1 cellular context compared by ENCODE assay signal in genomic region chr10:30420266-30420665, GRCh38.
TF ChIP-seq lines count a peak whose summit lies in the region.

No MANE protein-coding gene starts in this region.

TF ChIP-seq in WTC11, 78 proteins besides CTCF, POLR2A, EP300 and RAD21 (continued from another document):
- TF ChIP-seq KAT7 (CRISPR knock-in tag; IDR thresholded peaks at IDR 0.05; ENCODE audit: borderline replicate concordance): no peak
- TF ChIP-seq ZNF138 (CRISPR knock-in tag; conservative IDR thresholded peaks at IDR 0.05): no peak
- no peak for TF ChIP-seq FOXJ3 (CRISPR knock-in tag; IDR thresholded peaks at IDR 0.05; ENCODE audit: borderline replicate concordance)
- TF ChIP-seq RELA (CRISPR knock-in tag; IDR thresholded peaks at IDR 0.05; ENCODE audit: borderline replicate concordance): no peak
- no peak for TF ChIP-seq USF1 (CRISPR knock-in tag; IDR thresholded peaks at IDR 0.05)
- TF ChIP-seq ZNF423 (CRISPR knock-in tag; IDR thresholded peaks at IDR 0.05): no peak
TF ChIP-seq in WTC11: peak in this region for 0.
